2 cellular contexts compared by ENCODE assay signal in the genomic region with DNA sequence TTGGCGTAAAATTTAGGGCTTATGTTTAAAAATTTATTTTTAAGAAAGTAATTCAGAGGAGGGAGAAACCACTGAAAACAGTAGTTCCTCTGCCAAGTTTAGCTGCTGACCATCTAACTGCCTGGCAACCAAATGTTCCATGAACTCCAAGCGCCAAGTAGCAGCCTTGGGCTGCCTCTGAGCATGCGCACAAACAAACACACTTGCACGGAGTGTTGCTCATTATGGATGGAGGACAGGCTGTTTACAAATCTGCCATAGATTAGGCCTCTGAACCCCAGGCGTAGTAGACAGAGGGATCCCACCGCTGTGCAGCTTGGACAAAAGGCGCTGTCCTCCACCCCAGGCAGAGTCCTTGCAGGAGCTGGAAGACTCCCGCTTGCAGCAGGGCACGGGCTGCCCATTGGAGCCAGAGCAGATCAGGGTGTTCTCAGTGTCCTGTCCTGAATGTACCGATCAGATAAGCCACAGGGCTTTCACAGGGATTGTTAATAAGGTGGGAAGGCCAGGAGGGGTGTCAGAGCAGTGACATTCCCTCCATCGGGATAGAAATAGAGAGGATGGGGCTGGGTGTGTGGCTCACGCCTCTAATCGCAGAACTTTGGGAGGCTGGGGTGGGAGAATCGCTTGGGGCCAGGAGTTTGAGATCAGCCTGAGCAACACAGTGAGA.
A peak's percentile ranks its signal among the peaks of the same experiment; 100 is the strongest.
TF ChIP-seq lines count a peak whose summit lies in the region.

No MANE protein-coding gene starts in this region.

TF ChIP-seq in SK-N-SH, 30 proteins besides CTCF, POLR2A, EP300 and RAD21:
- TF ChIP-seq USF2 (IDR thresholded peaks at IDR 0.05; ENCODE audit: borderline replicate concordance, low read depth, low read length), result no peak
- TF ChIP-seq GATA2 (CRISPR knock-in tag; IDR thresholded peaks at IDR 0.05), result 0 out of 2 replicates have a peak, but pooled peaks have one; percentile 34

TF ChIP-seq in SK-N-SH treated with all-trans-retinoic acid at 6 μM for 48 hours, 23 proteins besides CTCF, POLR2A, EP300 and RAD21:
- TF ChIP-seq ZNF565 (CRISPR knock-in tag; conservative IDR thresholded peaks at IDR 0.05; ENCODE audit: low read depth) (no peak), RARB (CRISPR knock-in tag; IDR thresholded peaks at IDR 0.05) (no peak), BACH2 (CRISPR knock-in tag; IDR thresholded peaks at IDR 0.05; ENCODE audit: borderline replicate concordance) (no peak), PPARA (CRISPR knock-in tag; IDR thresholded peaks at IDR 0.05; ENCODE audit: borderline replicate concordance) (no peak), GLIS3 (CRISPR knock-in tag; IDR thresholded peaks at IDR 0.05) (no peak), ISL1 (CRISPR knock-in tag; IDR thresholded peaks at IDR 0.05) (no peak), ZC3H10 (CRISPR knock-in tag; IDR thresholded peaks at IDR 0.05) (no peak), POU6F1 (CRISPR knock-in tag; IDR thresholded peaks at IDR 0.05; ENCODE audit: borderline replicate concordance, low read depth) (no peak), OSR1 (CRISPR knock-in tag; IDR thresholded peaks at IDR 0.05) (no peak), ZFP30 (CRISPR knock-in tag; IDR thresholded peaks at IDR 0.05) (no peak), ZNF8 (CRISPR knock-in tag; IDR thresholded peaks at IDR 0.05) (no peak), TOX (CRISPR knock-in tag; IDR thresholded peaks at IDR 0.05; ENCODE audit: borderline replicate concordance) (no peak), CSDC2 (CRISPR knock-in tag; IDR thresholded peaks at IDR 0.05) (no peak)
- TF ChIP-seq, protein P1, sequence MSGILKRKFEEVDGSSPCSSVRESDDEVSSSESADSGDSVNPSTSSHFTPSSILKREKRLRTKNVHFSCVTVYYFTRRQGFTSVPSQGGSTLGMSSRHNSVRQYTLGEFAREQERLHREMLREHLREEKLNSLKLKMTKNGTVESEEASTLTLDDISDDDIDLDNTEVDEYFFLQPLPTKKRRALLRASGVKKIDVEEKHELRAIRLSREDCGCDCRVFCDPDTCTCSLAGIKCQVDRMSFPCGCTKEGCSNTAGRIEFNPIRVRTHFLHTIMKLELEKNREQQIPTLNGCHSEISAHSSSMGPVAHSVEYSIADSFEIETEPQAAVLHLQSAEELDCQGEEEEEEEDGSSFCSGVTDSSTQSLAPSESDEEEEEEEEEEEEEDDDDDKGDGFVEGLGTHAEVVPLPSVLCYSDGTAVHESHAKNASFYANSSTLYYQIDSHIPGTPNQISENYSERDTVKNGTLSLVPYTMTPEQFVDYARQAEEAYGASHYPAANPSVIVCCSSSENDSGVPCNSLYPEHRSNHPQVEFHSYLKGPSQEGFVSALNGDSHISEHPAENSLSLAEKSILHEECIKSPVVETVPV (CRISPR knock-in tag; IDR thresholded peaks at IDR 0.05), result no peak
- TF ChIP-seq, protein P2, sequence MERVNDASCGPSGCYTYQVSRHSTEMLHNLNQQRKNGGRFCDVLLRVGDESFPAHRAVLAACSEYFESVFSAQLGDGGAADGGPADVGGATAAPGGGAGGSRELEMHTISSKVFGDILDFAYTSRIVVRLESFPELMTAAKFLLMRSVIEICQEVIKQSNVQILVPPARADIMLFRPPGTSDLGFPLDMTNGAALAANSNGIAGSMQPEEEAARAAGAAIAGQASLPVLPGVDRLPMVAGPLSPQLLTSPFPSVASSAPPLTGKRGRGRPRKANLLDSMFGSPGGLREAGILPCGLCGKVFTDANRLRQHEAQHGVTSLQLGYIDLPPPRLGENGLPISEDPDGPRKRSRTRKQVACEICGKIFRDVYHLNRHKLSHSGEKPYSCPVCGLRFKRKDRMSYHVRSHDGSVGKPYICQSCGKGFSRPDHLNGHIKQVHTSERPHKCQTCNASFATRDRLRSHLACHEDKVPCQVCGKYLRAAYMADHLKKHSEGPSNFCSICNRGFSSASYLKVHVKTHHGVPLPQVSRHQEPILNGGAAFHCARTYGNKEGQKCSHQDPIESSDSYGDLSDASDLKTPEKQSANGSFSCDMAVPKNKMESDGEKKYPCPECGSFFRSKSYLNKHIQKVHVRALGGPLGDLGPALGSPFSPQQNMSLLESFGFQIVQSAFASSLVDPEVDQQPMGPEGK (CRISPR knock-in tag; IDR thresholded peaks at IDR 0.05; ENCODE audit: borderline replicate concordance), result no peak
